In the genomic region with DNA sequence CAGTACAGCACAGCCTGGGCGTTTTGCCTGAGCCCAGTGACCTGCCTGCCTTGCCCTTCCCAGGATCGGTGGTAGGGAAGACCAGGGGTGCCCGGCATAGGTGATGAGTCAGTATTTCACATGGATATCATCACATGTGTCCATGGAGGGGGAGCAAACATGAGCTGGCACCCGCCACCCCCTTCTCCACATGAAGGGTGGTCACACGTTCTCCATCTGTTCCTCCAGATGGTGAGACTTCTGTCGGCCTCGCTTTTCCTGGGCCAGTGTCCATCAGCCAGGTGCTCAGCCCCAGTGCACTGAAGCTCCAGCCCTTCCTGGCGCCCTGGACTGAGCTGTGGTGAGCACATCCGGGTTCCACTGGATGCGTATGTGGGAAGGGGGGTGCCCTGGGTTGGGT, we compare ENCODE assay signal across 17 cellular contexts.
"Had no signal": no experiment of that assay in that cellular context is flagged by ENCODE, and none has a peak within 500 bp of the region (broad histone marks: within the 10 kb centered on the region; RNA-seq: fewer than 3 reads in every experiment).

No MANE protein-coding gene starts in this region.

- DNase-seq: dermis blood vessel endothelial cell; effector CD4-positive, alpha-beta T cell; effector memory CD4-positive, alpha-beta T cell; foreskin keratinocyte; heart left ventricle; immature natural killer cell; islet precursor cell; kidney; kidney glomerular epithelial cell; left colon; left ventricle myocardium superior; lower lobe of right lung; mesendoderm; midbrain; naive thymus-derived CD4-positive, alpha-beta T cell had no signal

- ATAC-seq: foreskin keratinocyte; gastroesophageal sphincter; heart left ventricle; left colon; left lobe of liver; left ventricle myocardium superior; lower lobe of right lung; naive thymus-derived CD4-positive, alpha-beta T cell had no signal
